ENCODE assay signal across 1 cellular context in the genomic region with DNA sequence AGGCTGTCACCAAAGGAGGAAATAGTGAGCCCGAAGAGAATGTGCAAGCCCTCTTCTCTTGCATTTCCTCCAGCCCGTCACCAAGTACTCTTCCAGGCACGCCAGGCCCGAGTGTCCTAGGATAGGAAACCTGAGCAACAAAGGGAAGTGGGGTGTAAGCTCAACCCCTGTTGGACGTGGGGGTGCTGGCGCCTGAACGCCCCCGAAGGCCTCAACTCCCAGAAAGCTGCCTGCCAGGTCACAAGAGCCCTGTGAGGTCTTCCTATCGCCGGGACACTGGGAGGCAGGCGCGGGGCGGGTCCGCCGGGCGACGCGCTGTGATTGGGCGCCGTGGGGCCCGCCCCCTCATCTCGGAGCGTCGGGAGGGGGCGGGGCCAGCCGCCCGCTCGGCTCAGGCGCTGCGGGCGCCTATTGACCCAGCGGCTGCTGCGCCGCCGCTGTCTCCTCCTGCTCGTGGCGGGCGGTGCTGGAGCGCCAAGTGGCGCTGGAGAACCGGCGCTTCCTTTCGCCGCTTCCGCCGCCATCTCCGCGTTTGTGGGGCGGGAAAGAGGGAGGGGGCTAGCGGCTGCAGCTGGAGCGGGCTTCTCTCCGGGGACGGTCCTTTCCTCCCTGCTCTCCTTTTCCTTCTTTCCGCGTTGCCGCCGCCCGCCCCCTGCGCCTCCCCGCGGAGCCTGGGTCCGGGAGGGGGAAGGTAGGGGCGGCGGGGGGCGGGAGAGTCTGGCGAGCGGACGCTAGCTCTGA.
A peak's percentile ranks its signal among the peaks of the same experiment; 100 is the strongest.
TF ChIP-seq lines count a peak whose summit lies in the region.

No MANE protein-coding gene starts in this region.

TF ChIP-seq in HEK293, 187 proteins besides CTCF, POLR2A, EP300 and RAD21 (continued from another document and continues in another):
- TF ChIP-seq, protein P1, sequence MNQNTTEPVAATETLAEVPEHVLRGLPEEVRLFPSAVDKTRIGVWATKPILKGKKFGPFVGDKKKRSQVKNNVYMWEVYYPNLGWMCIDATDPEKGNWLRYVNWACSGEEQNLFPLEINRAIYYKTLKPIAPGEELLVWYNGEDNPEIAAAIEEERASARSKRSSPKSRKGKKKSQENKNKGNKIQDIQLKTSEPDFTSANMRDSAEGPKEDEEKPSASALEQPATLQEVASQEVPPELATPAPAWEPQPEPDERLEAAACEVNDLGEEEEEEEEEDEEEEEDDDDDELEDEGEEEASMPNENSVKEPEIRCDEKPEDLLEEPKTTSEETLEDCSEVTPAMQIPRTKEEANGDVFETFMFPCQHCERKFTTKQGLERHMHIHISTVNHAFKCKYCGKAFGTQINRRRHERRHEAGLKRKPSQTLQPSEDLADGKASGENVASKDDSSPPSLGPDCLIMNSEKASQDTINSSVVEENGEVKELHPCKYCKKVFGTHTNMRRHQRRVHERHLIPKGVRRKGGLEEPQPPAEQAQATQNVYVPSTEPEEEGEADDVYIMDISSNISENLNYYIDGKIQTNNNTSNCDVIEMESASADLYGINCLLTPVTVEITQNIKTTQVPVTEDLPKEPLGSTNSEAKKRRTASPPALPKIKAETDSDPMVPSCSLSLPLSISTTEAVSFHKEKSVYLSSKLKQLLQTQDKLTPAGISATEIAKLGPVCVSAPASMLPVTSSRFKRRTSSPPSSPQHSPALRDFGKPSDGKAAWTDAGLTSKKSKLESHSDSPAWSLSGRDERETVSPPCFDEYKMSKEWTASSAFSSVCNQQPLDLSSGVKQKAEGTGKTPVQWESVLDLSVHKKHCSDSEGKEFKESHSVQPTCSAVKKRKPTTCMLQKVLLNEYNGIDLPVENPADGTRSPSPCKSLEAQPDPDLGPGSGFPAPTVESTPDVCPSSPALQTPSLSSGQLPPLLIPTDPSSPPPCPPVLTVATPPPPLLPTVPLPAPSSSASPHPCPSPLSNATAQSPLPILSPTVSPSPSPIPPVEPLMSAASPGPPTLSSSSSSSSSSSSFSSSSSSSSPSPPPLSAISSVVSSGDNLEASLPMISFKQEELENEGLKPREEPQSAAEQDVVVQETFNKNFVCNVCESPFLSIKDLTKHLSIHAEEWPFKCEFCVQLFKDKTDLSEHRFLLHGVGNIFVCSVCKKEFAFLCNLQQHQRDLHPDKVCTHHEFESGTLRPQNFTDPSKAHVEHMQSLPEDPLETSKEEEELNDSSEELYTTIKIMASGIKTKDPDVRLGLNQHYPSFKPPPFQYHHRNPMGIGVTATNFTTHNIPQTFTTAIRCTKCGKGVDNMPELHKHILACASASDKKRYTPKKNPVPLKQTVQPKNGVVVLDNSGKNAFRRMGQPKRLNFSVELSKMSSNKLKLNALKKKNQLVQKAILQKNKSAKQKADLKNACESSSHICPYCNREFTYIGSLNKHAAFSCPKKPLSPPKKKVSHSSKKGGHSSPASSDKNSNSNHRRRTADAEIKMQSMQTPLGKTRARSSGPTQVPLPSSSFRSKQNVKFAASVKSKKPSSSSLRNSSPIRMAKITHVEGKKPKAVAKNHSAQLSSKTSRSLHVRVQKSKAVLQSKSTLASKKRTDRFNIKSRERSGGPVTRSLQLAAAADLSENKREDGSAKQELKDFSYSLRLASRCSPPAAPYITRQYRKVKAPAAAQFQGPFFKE (tag by site-specific recombination; IDR thresholded peaks at IDR 0.05; ENCODE audit: borderline replicate concordance): no peak
- TF ChIP-seq, protein P2, sequence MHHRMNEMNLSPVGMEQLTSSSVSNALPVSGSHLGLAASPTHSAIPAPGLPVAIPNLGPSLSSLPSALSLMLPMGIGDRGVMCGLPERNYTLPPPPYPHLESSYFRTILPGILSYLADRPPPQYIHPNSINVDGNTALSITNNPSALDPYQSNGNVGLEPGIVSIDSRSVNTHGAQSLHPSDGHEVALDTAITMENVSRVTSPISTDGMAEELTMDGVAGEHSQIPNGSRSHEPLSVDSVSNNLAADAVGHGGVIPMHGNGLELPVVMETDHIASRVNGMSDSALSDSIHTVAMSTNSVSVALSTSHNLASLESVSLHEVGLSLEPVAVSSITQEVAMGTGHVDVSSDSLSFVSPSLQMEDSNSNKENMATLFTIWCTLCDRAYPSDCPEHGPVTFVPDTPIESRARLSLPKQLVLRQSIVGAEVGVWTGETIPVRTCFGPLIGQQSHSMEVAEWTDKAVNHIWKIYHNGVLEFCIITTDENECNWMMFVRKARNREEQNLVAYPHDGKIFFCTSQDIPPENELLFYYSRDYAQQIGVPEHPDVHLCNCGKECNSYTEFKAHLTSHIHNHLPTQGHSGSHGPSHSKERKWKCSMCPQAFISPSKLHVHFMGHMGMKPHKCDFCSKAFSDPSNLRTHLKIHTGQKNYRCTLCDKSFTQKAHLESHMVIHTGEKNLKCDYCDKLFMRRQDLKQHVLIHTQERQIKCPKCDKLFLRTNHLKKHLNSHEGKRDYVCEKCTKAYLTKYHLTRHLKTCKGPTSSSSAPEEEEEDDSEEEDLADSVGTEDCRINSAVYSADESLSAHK (tag by site-specific recombination; IDR thresholded peaks at IDR 0.05): no peak
- TF ChIP-seq, protein P3, sequence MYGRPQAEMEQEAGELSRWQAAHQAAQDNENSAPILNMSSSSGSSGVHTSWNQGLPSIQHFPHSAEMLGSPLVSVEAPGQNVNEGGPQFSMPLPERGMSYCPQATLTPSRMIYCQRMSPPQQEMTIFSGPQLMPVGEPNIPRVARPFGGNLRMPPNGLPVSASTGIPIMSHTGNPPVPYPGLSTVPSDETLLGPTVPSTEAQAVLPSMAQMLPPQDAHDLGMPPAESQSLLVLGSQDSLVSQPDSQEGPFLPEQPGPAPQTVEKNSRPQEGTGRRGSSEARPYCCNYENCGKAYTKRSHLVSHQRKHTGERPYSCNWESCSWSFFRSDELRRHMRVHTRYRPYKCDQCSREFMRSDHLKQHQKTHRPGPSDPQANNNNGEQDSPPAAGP (tag by site-specific recombination; IDR thresholded peaks at IDR 0.05): peak; percentile 15; the same call in 1 of the 2 replicates
- peak; percentile 82 for TF ChIP-seq ZIC2 (tag by site-specific recombination; IDR thresholded peaks at IDR 0.05)
- no peak for TF ChIP-seq ZNF654 (tag by site-specific recombination; IDR thresholded peaks at IDR 0.05; ENCODE audit: low read depth)
- TF ChIP-seq GLI4 (tag by site-specific recombination; IDR thresholded peaks at IDR 0.05): no peak
- TF ChIP-seq ZSCAN5A (tag by site-specific recombination; IDR thresholded peaks at IDR 0.05): no peak
- TF ChIP-seq PATZ1 (tag by site-specific recombination; IDR thresholded peaks at IDR 0.05): peak; percentile 86
- no peak for TF ChIP-seq ZNF701 (tag by site-specific recombination; IDR thresholded peaks at IDR 0.05)
- TF ChIP-seq ZNF239 (tag by site-specific recombination; IDR thresholded peaks at IDR 0.05): no peak
- no peak for TF ChIP-seq ZNF501 (tag by site-specific recombination; IDR thresholded peaks at IDR 0.05)
- TF ChIP-seq IKZF3 (tag by site-specific recombination; IDR thresholded peaks at IDR 0.05): peak; percentile 88
- no peak for TF ChIP-seq WT1 (tag by site-specific recombination; IDR thresholded peaks at IDR 0.05)
- TF ChIP-seq ZNF785 (tag by site-specific recombination; IDR thresholded peaks at IDR 0.05): no peak
- peak; percentile 62 for TF ChIP-seq SP2 (tag by site-specific recombination; IDR thresholded peaks at IDR 0.05)
- TF ChIP-seq, protein P4, sequence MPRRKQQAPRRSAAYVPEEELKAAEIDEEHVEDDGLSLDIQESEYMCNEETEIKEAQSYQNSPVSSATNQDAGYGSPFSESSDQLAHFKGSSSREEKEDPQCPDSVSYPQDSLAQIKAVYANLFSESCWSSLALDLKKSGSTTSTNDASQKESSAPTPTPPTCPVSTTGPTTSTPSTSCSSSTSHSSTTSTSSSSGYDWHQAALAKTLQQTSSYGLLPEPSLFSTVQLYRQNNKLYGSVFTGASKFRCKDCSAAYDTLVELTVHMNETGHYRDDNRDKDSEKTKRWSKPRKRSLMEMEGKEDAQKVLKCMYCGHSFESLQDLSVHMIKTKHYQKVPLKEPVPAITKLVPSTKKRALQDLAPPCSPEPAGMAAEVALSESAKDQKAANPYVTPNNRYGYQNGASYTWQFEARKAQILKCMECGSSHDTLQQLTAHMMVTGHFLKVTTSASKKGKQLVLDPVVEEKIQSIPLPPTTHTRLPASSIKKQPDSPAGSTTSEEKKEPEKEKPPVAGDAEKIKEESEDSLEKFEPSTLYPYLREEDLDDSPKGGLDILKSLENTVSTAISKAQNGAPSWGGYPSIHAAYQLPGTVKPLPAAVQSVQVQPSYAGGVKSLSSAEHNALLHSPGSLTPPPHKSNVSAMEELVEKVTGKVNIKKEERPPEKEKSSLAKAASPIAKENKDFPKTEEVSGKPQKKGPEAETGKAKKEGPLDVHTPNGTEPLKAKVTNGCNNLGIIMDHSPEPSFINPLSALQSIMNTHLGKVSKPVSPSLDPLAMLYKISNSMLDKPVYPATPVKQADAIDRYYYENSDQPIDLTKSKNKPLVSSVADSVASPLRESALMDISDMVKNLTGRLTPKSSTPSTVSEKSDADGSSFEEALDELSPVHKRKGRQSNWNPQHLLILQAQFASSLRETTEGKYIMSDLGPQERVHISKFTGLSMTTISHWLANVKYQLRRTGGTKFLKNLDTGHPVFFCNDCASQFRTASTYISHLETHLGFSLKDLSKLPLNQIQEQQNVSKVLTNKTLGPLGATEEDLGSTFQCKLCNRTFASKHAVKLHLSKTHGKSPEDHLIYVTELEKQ (tag by site-specific recombination; IDR thresholded peaks at IDR 0.05; ENCODE audit: borderline replicate concordance): no peak
- no peak for TF ChIP-seq ZNF311 (tag by site-specific recombination; IDR thresholded peaks at IDR 0.05; ENCODE audit: borderline replicate concordance)
- peak; percentile 11; the same call in 1 of the 2 replicates for TF ChIP-seq INSM2 (tag by site-specific recombination; IDR thresholded peaks at IDR 0.05)
- TF ChIP-seq GLIS2 (tag by site-specific recombination; IDR thresholded peaks at IDR 0.05): peak; percentile 88
- peak; percentile 66 for TF ChIP-seq ZBTB7A (tag by site-specific recombination; IDR thresholded peaks at IDR 0.05; ENCODE audit: low read depth)
- no peak for TF ChIP-seq MYNN (tag by site-specific recombination; IDR thresholded peaks at IDR 0.05; ENCODE audit: borderline replicate concordance)
- no peak for TF ChIP-seq FEZF1 (tag by site-specific recombination; IDR thresholded peaks at IDR 0.05)
- TF ChIP-seq, protein P5, sequence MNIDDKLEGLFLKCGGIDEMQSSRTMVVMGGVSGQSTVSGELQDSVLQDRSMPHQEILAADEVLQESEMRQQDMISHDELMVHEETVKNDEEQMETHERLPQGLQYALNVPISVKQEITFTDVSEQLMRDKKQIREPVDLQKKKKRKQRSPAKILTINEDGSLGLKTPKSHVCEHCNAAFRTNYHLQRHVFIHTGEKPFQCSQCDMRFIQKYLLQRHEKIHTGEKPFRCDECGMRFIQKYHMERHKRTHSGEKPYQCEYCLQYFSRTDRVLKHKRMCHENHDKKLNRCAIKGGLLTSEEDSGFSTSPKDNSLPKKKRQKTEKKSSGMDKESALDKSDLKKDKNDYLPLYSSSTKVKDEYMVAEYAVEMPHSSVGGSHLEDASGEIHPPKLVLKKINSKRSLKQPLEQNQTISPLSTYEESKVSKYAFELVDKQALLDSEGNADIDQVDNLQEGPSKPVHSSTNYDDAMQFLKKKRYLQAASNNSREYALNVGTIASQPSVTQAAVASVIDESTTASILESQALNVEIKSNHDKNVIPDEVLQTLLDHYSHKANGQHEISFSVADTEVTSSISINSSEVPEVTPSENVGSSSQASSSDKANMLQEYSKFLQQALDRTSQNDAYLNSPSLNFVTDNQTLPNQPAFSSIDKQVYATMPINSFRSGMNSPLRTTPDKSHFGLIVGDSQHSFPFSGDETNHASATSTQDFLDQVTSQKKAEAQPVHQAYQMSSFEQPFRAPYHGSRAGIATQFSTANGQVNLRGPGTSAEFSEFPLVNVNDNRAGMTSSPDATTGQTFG (tag by site-specific recombination; IDR thresholded peaks at IDR 0.05; ENCODE audit: borderline replicate concordance): no peak
- peak; percentile 90 for TF ChIP-seq ZNF341 (tag by site-specific recombination; IDR thresholded peaks at IDR 0.05; ENCODE audit: low read depth)
- TF ChIP-seq ZBTB48 (tag by site-specific recombination; IDR thresholded peaks at IDR 0.05): no peak
- no peak for TF ChIP-seq ZFP41 (tag by site-specific recombination; IDR thresholded peaks at IDR 0.05; ENCODE audit: borderline replicate concordance)
- TF ChIP-seq MZF1 (tag by site-specific recombination; IDR thresholded peaks at IDR 0.05; ENCODE audit: borderline replicate concordance): no peak; the same call in 1 of the 2 replicates
- no peak for TF ChIP-seq ZNF19 (tag by site-specific recombination; IDR thresholded peaks at IDR 0.05; ENCODE audit: low read depth)
